Comparison of ENCODE assay signal across 13 cellular contexts in the genomic region with DNA sequence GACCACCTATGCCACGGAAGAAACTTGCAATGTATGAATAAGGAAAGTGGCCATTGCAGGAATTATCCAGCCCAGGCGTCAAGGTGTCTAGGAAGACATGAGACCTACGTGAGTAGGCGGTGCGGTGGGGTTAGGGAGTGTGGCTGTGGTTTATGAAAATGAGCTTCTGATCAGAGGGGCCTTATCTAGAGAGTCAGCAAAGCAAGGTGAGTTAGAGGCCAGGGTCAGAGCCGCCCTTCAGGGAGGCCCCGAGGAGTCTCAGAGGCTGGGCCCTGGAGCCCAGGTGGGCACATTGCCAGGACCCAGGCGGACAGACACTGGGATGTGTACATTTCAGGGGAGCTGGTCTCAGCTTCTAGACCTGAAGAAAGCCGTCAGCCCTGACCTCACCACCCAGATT. TPM values are rescaled to one million over a fixed set of nuclear protein-coding genes. Genes with fewer than 3 reads are reported as not detected.
DNase-seq lines count a peak whose midpoint lies in the region; ATAC-seq, FAIRE-seq and TF ChIP-seq lines count a peak whose summit lies in the region.
"Had no signal": no experiment of that assay in that cellular context is flagged by ENCODE, and none has a peak within 500 bp of the region (broad histone marks: within the 10 kb centered on the region; RNA-seq: fewer than 3 reads in every experiment).

No MANE protein-coding gene starts in this region.

- H3K4me2 ChIP-seq in GM12878 (ENCODE audit: control insufficient read depth, insufficient read depth) (0 out of 2 replicates have a peak overlapping the region, but pooled peaks have one; percentile 0), osteoblast (ENCODE audit: insufficient read depth, low read length) (no peak overlapping the region)

- DNase-seq in GM06990 (ENCODE audit: extremely low read depth, insufficient read length) = peak; percentile 19
- no peak for DNase-seq in GM12891 (ENCODE audit: insufficient read length, low spot score)
- no peak for DNase-seq in GM12878 (ENCODE audit: low read depth, low spot score)
- peak; percentile 41 for DNase-seq in osteoblast (ENCODE audit: insufficient read length, low spot score, missing footprints)
- DNase-seq in SIG-M5 (lab: John Stamatoyannopoulos, UW) = no peak
- DNase-seq in AML-193 (lab: John Stamatoyannopoulos, UW) = no peak
- no peak for DNase-seq in NCI-H2196 treated with DMSO at 0.1 percent for 48 hours (lab: John Stamatoyannopoulos, UW; ENCODE audit: unreplicated experiment)
- DNase-seq: NCI-H187 treated with DMSO at 0.1 percent for 48 hours, NCI-H446, NCI-H69 had no signal

- H3K36me3 ChIP-seq in GM06990 (ENCODE audit: control insufficient read depth, insufficient read depth, low read length) (no peaks in the 10 kb centered on the region), GM12878 (ENCODE audit: control insufficient read depth in 2 of 2, insufficient read depth in 2 of 2, low read length in 1 of 2) (no peaks in the 10 kb centered on the region), osteoblast (ENCODE audit: insufficient read depth, low read length) (no peaks in the 10 kb centered on the region)

- no peak for TF ChIP-seq RAD21 in GM12878 (IDR thresholded peaks at IDR 0.05; ENCODE audit: insufficient read depth, low read depth, low read length)

- WGBS in GM12878 (ENCODE audit: insufficient coverage, insufficient replicate concordance, low lambda C conversion rate, missing lambda C conversion rate) = 1% methylated on average over 9 of the region's 9 CpGs

- CTCF ChIA-PET in GM12878 (lab: Yijun Ruan, JAX) = no interaction called here

- H2AFZ ChIP-seq in GM12878 (ENCODE audit: control insufficient read depth, low read depth, low read length) (no peak overlapping the region), osteoblast (ENCODE audit: low read length) (no peak overlapping the region)

- intact Hi-C loops in GM12878 (cut with micrococcal nuclease; ENCODE audit: unreplicated experiment) = no loop called here

- no peak for TF ChIP-seq CTCF in GM06990 (IDR thresholded peaks at IDR 0.05; ENCODE audit: insufficient read depth, low read length, poor library complexity, severe bottlenecking)
- no peak for TF ChIP-seq CTCF in GM12878 (IDR thresholded peaks at IDR 0.05 in 2 of 3, conservative IDR thresholded peaks at IDR 0.05 in 1 of 3; ENCODE audit: control insufficient read depth in 2 of 3, extremely low read depth in 1 of 3, insufficient read depth in 1 of 3, low read depth in 3 of 3, low read length in 3 of 3)
- TF ChIP-seq CTCF in osteoblast (IDR thresholded peaks at IDR 0.05; ENCODE audit: extremely low read depth, low read depth, low read length) = no peak

- in situ Hi-C loops in GM12878 (cut with MboI) = no loop called here

- H3K27ac ChIP-seq in GM12878 (ENCODE audit: control insufficient read depth, insufficient read depth) (no peak overlapping the region), osteoblast (ENCODE audit: low read depth, low read length) (no peak overlapping the region)

- H4K20me1 ChIP-seq in GM12878 (ENCODE audit: control insufficient read depth, insufficient read depth) = no peaks in the 10 kb centered on the region
- no peaks in the 10 kb centered on the region for H4K20me1 ChIP-seq in osteoblast (ENCODE audit: insufficient read depth, low read length)

- SMC1A ChIA-PET in GM12878 (lab: Charles Lee; ENCODE audit: uncharacterized antibody, unreplicated experiment) = no interaction called here

- no peak for TF ChIP-seq POLR2A in GM12891 (IDR thresholded peaks at IDR 0.05; ENCODE audit: low read depth, low read length)
- no peak for TF ChIP-seq POLR2A in GM12878 (IDR thresholded peaks at IDR 0.05; ENCODE audit: low read depth, low read length)

- FAIRE-seq in GM12891 (lab: Jason Lieb, UNC) (no peak), GM12878 (lab: Jason Lieb, UNC) (peak; percentile 13)
- FAIRE-seq: H1, HTR-8/SVneo had no signal

- H3K9me3 ChIP-seq in GM12878 (replicated peaks; ENCODE audit: control insufficient read depth, insufficient read depth, low read length) (no peaks in the 10 kb centered on the region), osteoblast (ENCODE audit: low read depth, low read length) (no peaks in the 10 kb centered on the region)

- BruUV-seq in GM12878 (replicated peaks; lab: Mats Ljungman, UMichigan) = no TSS peak

- H3K9ac ChIP-seq in GM12878 (ENCODE audit: control insufficient read depth, insufficient read depth, low read length) = no peak overlapping the region

- RAD21 ChIA-PET in GM12878 (lab: Charles Lee; ENCODE audit: unreplicated experiment) = interaction anchor here (1.4 kb wide), 1 partner anchor 170 kb away, joined by 6 read pairs; no protein-coding TSS in a partner anchor

- H3K4me1 ChIP-seq in GM12878 (ENCODE audit: control insufficient read depth, insufficient read depth, low read length) (peaks cover 15% of the 10 kb centered on the region), osteoblast (ENCODE audit: insufficient read depth, low read length) (peaks cover 11% of the 10 kb centered on the region)

- H3K27me3 ChIP-seq in GM06990 (replicated peaks; ENCODE audit: control insufficient read depth, insufficient read depth, low read length) = no peaks in the 10 kb centered on the region; the same call in 1 of the 2 replicates
- H3K27me3 ChIP-seq in GM12878 (replicated peaks in 1 of 2; ENCODE audit: control insufficient read depth in 2 of 2, insufficient read depth in 2 of 2, low read length in 1 of 2) = no peaks in the 10 kb centered on the region; a peak in 1 of 4 replicates
- no peaks in the 10 kb centered on the region for H3K27me3 ChIP-seq in osteoblast (ENCODE audit: insufficient read depth, low read length)

- no peak overlapping the region for H3K4me3 ChIP-seq in GM06990 (replicated peaks; ENCODE audit: low read depth, low read length)
- H3K4me3 ChIP-seq in GM12878 = no peak overlapping the region
- H3K4me3 ChIP-seq in osteoblast (ENCODE audit: insufficient read depth, low read length) = no peak overlapping the region

- ATAC-seq in GM12878 = peak; percentile 51

- POLR2A ChIA-PET in GM12878 (lab: Charles Lee) = interaction anchor here (0.6 kb wide), 1 partner anchor 1201 kb away, joined by 4 read pairs; no protein-coding TSS in a partner anchor

- H3K79me2 ChIP-seq in GM12878 (ENCODE audit: control insufficient read depth, insufficient read depth, low read length) (no peaks in the 10 kb centered on the region), osteoblast (ENCODE audit: insufficient read depth, low read length) (no peaks in the 10 kb centered on the region)

- no peak for TF ChIP-seq EP300 in GM12878 (IDR thresholded peaks at IDR 0.05; ENCODE audit: borderline replicate concordance in 1 of 2, control insufficient read depth in 1 of 2, low read depth in 2 of 2, low read length in 2 of 2)

TF ChIP-seq in GM12891, 5 proteins besides CTCF, POLR2A, EP300 and RAD21:
- no peak for TF ChIP-seq POLR2AphosphoS5 (IDR thresholded peaks at IDR 0.05; ENCODE audit: low read depth, low read length)
- TF ChIP-seq POU2F2 (IDR thresholded peaks at IDR 0.05; ENCODE audit: low read depth, low read length) = peak; percentile 53; the same call in 1 of the 2 replicates

TF ChIP-seq in GM12878, 131 proteins besides CTCF, POLR2A, EP300 and RAD21 (continues in another document):
- TF ChIP-seq RBBP5 (conservative IDR thresholded peaks at IDR 0.05) (no peak), MTA2 (IDR thresholded peaks at IDR 0.05; ENCODE audit: low read depth) (no peak), CBX5 (IDR thresholded peaks at IDR 0.05; ENCODE audit: low read depth) (no peak), SIN3A (IDR thresholded peaks at IDR 0.05; ENCODE audit: low read depth, low read length) (no peak), RUNX3 (IDR thresholded peaks at IDR 0.05; ENCODE audit: low read length) (peak; percentile 87), TBL1XR1 (IDR thresholded peaks at IDR 0.05; ENCODE audit: low read depth, low read length) (0 out of 2 replicates have a peak, but pooled peaks have one; percentile 45), RELA (IDR thresholded peaks at IDR 0.05; ENCODE audit: borderline replicate concordance, partially characterized antibody) (no peak), IKZF2 (IDR thresholded peaks at IDR 0.05) (no peak), WRNIP1 (IDR thresholded peaks at IDR 0.05; ENCODE audit: borderline replicate concordance, low read depth, low read length) (no peak), SPI1 (IDR thresholded peaks at IDR 0.05; ENCODE audit: borderline replicate concordance, insufficient read depth, low read depth, low read length) (no peak), MYB (IDR thresholded peaks at IDR 0.05; ENCODE audit: borderline replicate concordance, low read depth, low read length) (no peak)
- TF ChIP-seq, protein P1, sequence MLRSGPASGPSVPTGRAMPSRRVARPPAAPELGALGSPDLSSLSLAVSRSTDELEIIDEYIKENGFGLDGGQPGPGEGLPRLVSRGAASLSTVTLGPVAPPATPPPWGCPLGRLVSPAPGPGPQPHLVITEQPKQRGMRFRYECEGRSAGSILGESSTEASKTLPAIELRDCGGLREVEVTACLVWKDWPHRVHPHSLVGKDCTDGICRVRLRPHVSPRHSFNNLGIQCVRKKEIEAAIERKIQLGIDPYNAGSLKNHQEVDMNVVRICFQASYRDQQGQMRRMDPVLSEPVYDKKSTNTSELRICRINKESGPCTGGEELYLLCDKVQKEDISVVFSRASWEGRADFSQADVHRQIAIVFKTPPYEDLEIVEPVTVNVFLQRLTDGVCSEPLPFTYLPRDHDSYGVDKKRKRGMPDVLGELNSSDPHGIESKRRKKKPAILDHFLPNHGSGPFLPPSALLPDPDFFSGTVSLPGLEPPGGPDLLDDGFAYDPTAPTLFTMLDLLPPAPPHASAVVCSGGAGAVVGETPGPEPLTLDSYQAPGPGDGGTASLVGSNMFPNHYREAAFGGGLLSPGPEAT (IDR thresholded peaks at IDR 0.05; ENCODE audit: low read depth) = no peak

RNA-seq across cellular contexts. Expression of a gene that starts 13.8 kb away (rescaled TPM):
- not detected for polyA plus RNA-seq in GM12891 (2012; ENCODE audit: low read depth, missing spikeins)
- total RNA-seq in GM12878 (2013; cell fraction: nucleolus; rRNA removed) = not detected in 2 replicates
- total RNA-seq in GM12878 (2014; rRNA removed) (not detected in 2 replicates), GM12878 (2014; rRNA removed; fragmentation: Illumina TruSeq; extraction: Trizol) (not detected in 2 replicates), GM12878 (2021) (not detected in 2 replicates), osteoblast (not detected in 2 replicates)
- not detected for polyA plus RNA-seq in GM12878 (2011; ENCODE audit: low read depth)
- polyA plus RNA-seq in GM12878 (2011; rRNA removed) (not detected in 2 replicates), GM12878 (2014; fragmentation: Illumina TruSeq; extraction: Trizol) (not detected in 2 replicates), GM12878 (2014; fragmentation: Nextera tagmentation; extraction: Ambion mirVana) (not detected), GM12878 (2014; rRNA removed) (not detected in 2 replicates), GM12878 (2016; fragmentation: Nextera tagmentation; extraction: Ambion mirVana) (not detected)
- polyA plus RNA-seq in GM12878 (2011; cell fraction: cytosol; rRNA removed) = not detected in 2 replicates
- not detected in 2 replicates for polyA plus RNA-seq in GM12878 (2011; cell fraction: nucleus; rRNA removed)
- polyA plus RNA-seq in GM12878 (2012) = not detected in 2 replicates
- not detected in 2 replicates for polyA minus RNA-seq in GM12878 (2011; rRNA and poly(A)+ RNA removed)
- polyA minus RNA-seq in GM12878 (2011; cell fraction: cytosol; rRNA and poly(A)+ RNA removed) = not detected in 2 replicates
- not detected in 2 replicates for polyA minus RNA-seq in GM12878 (2011; cell fraction: nucleus; rRNA and poly(A)+ RNA removed)
- total RNA-seq: H1 had no signal
- polyA plus RNA-seq: CD14-positive monocyte, H1 had no signal

Comparison
In these comparisons a context has a peak if more than half of its experiments do, and no peak if none do; other contexts are left out.
1. DNase-seq: peak in GM06990 (single experiment) and osteoblast (single experiment); none in GM12891 (single experiment), GM12878 (single experiment), SIG-M5 (single experiment), AML-193 (0 of 2) and NCI-H2196 treated with DMSO at 0.1 percent for 48 hours (single experiment).